In the genomic region with DNA sequence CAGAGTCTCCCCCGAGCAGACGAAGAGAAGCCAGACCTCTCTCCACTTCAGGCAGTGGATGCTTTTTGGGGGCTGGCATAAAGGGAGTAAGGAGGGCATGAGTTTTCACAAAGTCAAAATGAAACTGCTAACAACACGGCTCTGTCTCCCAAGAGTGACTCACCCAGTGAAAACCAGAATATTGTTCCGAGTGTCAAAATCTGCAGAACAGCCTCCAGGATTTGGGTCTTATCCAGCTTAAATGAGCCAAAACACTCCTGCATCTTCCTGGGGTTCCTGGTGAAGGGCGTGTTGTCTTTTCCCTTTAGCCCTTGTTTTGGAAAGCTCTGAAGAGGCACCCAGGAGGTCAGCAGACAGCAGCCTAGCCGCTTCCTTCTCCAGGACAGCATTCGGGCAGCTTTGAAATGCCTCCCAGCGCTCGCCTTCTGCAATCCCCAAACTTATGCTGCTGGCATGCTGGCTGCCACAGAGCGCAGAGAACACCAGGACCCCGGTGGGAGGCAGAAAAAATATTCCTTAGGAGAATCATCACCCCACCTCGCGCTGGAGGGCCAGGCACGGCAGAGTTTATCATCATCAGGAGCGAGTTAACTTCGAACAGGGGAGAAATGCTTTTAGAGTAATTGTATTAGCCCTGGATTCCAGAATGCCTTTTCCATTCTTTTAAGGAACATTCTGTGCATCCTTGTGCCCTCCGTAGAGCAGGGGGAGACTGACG, we compare ENCODE assay signal across 9 cellular contexts.
DNase-seq lines count a peak whose midpoint lies in the region; ATAC-seq and TF ChIP-seq lines count a peak whose summit lies in the region.
"Had no signal": no experiment of that assay in that cellular context is flagged by ENCODE, and none has a peak within 500 bp of the region (broad histone marks: within the 10 kb centered on the region; RNA-seq: fewer than 3 reads in every experiment).

No MANE protein-coding gene starts in this region.

- H3K9me3 ChIP-seq in Caco-2 (no peaks in the 10 kb centered on the region), fibroblast of lung (ENCODE audit: control insufficient read depth, insufficient read depth, low read depth, low read length) (no peaks in the 10 kb centered on the region), prostate gland (no peaks in the 10 kb centered on the region)
- H3K9me3 ChIP-seq in naive thymus-derived CD4-positive, alpha-beta T cell (ENCODE audit: control insufficient read depth in 2 of 3, low read length in 3 of 3), result no peaks in the 10 kb centered on the region

- no peaks in the 10 kb centered on the region for H3K9me3 Mint-ChIP-seq in Caco-2 (ENCODE audit: unreplicated experiment)
- peaks cover 0 to 2% (median 0%) of the 10 kb centered on the region in 11 donors for H3K9me3 Mint-ChIP-seq in naive thymus-derived CD4-positive, alpha-beta T cell
- H3K9me3 Mint-ChIP-seq: activated naive CD4-positive, alpha-beta T cell treated with anti-CD3 and anti-CD28 coated beads, Interleukin-2, amount 50 U/mL, for 24 hours had no signal

- H3K27me3 Mint-ChIP-seq in Caco-2 (ENCODE audit: insufficient read depth, unreplicated experiment), result no peaks in the 10 kb centered on the region
- peaks cover 0 to 3% (median 0%) of the 10 kb centered on the region in 5 donors for H3K27me3 Mint-ChIP-seq in naive thymus-derived CD4-positive, alpha-beta T cell
- H3K27me3 Mint-ChIP-seq: activated naive CD4-positive, alpha-beta T cell treated with anti-CD3 and anti-CD28 coated beads, Interleukin-2, amount 50 U/mL, for 24 hours had no signal

- DNase-seq in Caco-2 (no peak), RPMI7951 (ENCODE audit: low read depth) (peak; percentile 94), fibroblast of lung (ENCODE audit: low read depth in 2 of 2) (peak; percentile 85 to 86), prostate gland (ENCODE audit: low spot score) (peak; percentile 46), inferior parietal cortex (ENCODE audit: extremely low spot score) (no peak), GM19240 (ENCODE audit: insufficient read length, low spot score) (no peak)
- DNase-seq in naive thymus-derived CD4-positive, alpha-beta T cell, result no peak

- H3K27ac ChIP-seq in fibroblast of lung (ENCODE audit: insufficient read depth, low read length) (peak overlapping the region; percentile 23), prostate gland (peak overlapping the region; percentile 76 to 86)
- H3K27ac ChIP-seq in naive thymus-derived CD4-positive, alpha-beta T cell (ENCODE audit: low read depth, low read length), result no peak overlapping the region

- ATAC-seq in HG02588 (IDR thresholded peaks at IDR 0.05; ENCODE audit: unreplicated experiment), result no peak
- no peak for ATAC-seq in naive thymus-derived CD4-positive, alpha-beta T cell

- POLR2A ChIA-PET in Caco-2 (lab: Charles Lee), result no interaction called here
- POLR2A ChIA-PET in naive thymus-derived CD4-positive, alpha-beta T cell (lab: Charles Lee), result no interaction called here

- TF ChIP-seq POLR2A in prostate gland (IDR thresholded peaks at IDR 0.05), result no peak

- no TSS peak for BruUV-seq in Caco-2 (replicated peaks; lab: Mats Ljungman, UMichigan)

- H3K4me3 Mint-ChIP-seq in Caco-2 (ENCODE audit: unreplicated experiment), result no peak overlapping the region
- H3K4me3 Mint-ChIP-seq in naive thymus-derived CD4-positive, alpha-beta T cell, result no peak overlapping the region
- H3K4me3 Mint-ChIP-seq: activated naive CD4-positive, alpha-beta T cell treated with anti-CD3 and anti-CD28 coated beads, Interleukin-2, amount 50 U/mL, for 24 hours had no signal

- peaks cover 24% of the 10 kb centered on the region for H3K36me3 Mint-ChIP-seq in Caco-2 (ENCODE audit: insufficient read depth, unreplicated experiment)
- peaks cover 0 to 6% (median 0%) of the 10 kb centered on the region in 5 donors for H3K36me3 Mint-ChIP-seq in naive thymus-derived CD4-positive, alpha-beta T cell
- H3K36me3 Mint-ChIP-seq: activated naive CD4-positive, alpha-beta T cell treated with anti-CD3 and anti-CD28 coated beads, Interleukin-2, amount 50 U/mL, for 24 hours had no signal

- no peaks in the 10 kb centered on the region for H3K27me3 ChIP-seq in Caco-2 (replicated peaks; ENCODE audit: control insufficient read depth, insufficient read depth, low read length)
- H3K27me3 ChIP-seq in fibroblast of lung (ENCODE audit: control insufficient read depth, insufficient read depth, low read length), result no peaks in the 10 kb centered on the region
- no peaks in the 10 kb centered on the region for H3K27me3 ChIP-seq in prostate gland (replicated peaks; ENCODE audit: insufficient read depth)
- H3K27me3 ChIP-seq in naive thymus-derived CD4-positive, alpha-beta T cell (ENCODE audit: control insufficient read depth in 2 of 2, insufficient read depth in 2 of 2, low read length in 2 of 2), result no peaks in the 10 kb centered on the region

- intact Hi-C loops in Caco-2 (cut with micrococcal nuclease; ENCODE audit: unreplicated experiment), result loop anchor here (5.0 kb wide), 2 partner anchors 37 to 82 kb away; no protein-coding TSS in a partner anchor
- intact Hi-C loops in prostate gland (cut with DNase I), result no loop called here
- intact Hi-C loops in naive thymus-derived CD4-positive, alpha-beta T cell (cut with micrococcal nuclease), result no loop called here

- H2AFZ ChIP-seq in fibroblast of lung (ENCODE audit: low read length), result no peak overlapping the region

- WGBS in prostate gland, result 13% methylated on average over 18 of the region's 18 CpGs

- peaks cover 51% of the 10 kb centered on the region for H3K4me1 Mint-ChIP-seq in Caco-2 (ENCODE audit: low read depth, unreplicated experiment)
- peaks cover 20 to 32% (median 27%) of the 10 kb centered on the region in 7 donors for H3K4me1 Mint-ChIP-seq in naive thymus-derived CD4-positive, alpha-beta T cell

- no peak for TF ChIP-seq CTCF in Caco-2 (IDR thresholded peaks at IDR 0.05; ENCODE audit: insufficient read depth in 1 of 2, low read depth in 1 of 2, low read length in 1 of 2, severe bottlenecking in 1 of 2, unreplicated experiment in 1 of 2)
- no peak for TF ChIP-seq CTCF in fibroblast of lung (conservative IDR thresholded peaks at IDR 0.05 in 1 of 2, IDR thresholded peaks at IDR 0.05 in 1 of 2; ENCODE audit: low read depth in 1 of 2, low read length in 2 of 2)
- peak in 1 of 4 experiments; percentile 3 for TF ChIP-seq CTCF in prostate gland (IDR thresholded peaks at IDR 0.05)

- no peaks in the 10 kb centered on the region for H3K79me2 ChIP-seq in fibroblast of lung (ENCODE audit: control insufficient read depth, insufficient read depth, low read length)

- CTCF ChIA-PET in Caco-2 (lab: Charles Lee), result no interaction called here
- CTCF ChIA-PET in naive thymus-derived CD4-positive, alpha-beta T cell (lab: Charles Lee), result no interaction called here

- no peak overlapping the region for H3K9ac ChIP-seq in fibroblast of lung (ENCODE audit: insufficient read depth, low read length)

- peak overlapping the region; percentile 97 for H3K27ac Mint-ChIP-seq in Caco-2 (ENCODE audit: unreplicated experiment)
- H3K27ac Mint-ChIP-seq in naive thymus-derived CD4-positive, alpha-beta T cell, result peak overlapping the region in 1 of 9 donors; percentile 54
- H3K27ac Mint-ChIP-seq: activated naive CD4-positive, alpha-beta T cell treated with anti-CD3 and anti-CD28 coated beads, Interleukin-2, amount 50 U/mL, for 24 hours had no signal

- peak overlapping the region; percentile 77 for H3K4me2 ChIP-seq in fibroblast of lung (ENCODE audit: extremely low read depth, insufficient read depth, low read length)

- no peaks in the 10 kb centered on the region for H4K20me1 ChIP-seq in fibroblast of lung (ENCODE audit: control insufficient read depth, extremely low read depth, insufficient read depth, low read length)

- H3K36me3 ChIP-seq in Caco-2 (ENCODE audit: control insufficient read depth, insufficient read depth, low read length) (no peaks in the 10 kb centered on the region), fibroblast of lung (ENCODE audit: control insufficient read depth, insufficient read depth, low read length) (no peaks in the 10 kb centered on the region), prostate gland (no peaks in the 10 kb centered on the region)
- no peaks in the 10 kb centered on the region for H3K36me3 ChIP-seq in naive thymus-derived CD4-positive, alpha-beta T cell (ENCODE audit: control insufficient read depth in 2 of 3, insufficient read depth in 3 of 3, low read length in 3 of 3)

- H3K4me3 ChIP-seq in Caco-2 (ENCODE audit: low read depth, low read length), result no peak overlapping the region
- peak overlapping the region in 2 of 4 experiments; percentile 18 to 33 for H3K4me3 ChIP-seq in fibroblast of lung (replicated peaks in 1 of 4; ENCODE audit: control extremely low read depth in 1 of 4, insufficient read depth in 1 of 4, low read depth in 3 of 4, low read length in 4 of 4)
- no peak overlapping the region for H3K4me3 ChIP-seq in prostate gland
- no peak overlapping the region for H3K4me3 ChIP-seq in naive thymus-derived CD4-positive, alpha-beta T cell (ENCODE audit: low read length)

- H3K4me1 ChIP-seq in Caco-2 (peaks cover 57% of the 10 kb centered on the region), fibroblast of lung (ENCODE audit: control insufficient read depth, extremely low read depth, insufficient read depth, low read length) (peaks cover 34% of the 10 kb centered on the region), prostate gland (replicated peaks) (peaks cover 14% of the 10 kb centered on the region)
- H3K4me1 ChIP-seq in naive thymus-derived CD4-positive, alpha-beta T cell (ENCODE audit: control insufficient read depth in 2 of 2, insufficient read depth in 2 of 2, low read length in 2 of 2), result peaks cover 11 to 18% of the 10 kb centered on the region in 2 donors

Comparison
In these comparisons a context has a peak if more than half of its experiments do, and no peak if none do; other contexts are left out.
1. DNase-seq: peak in RPMI7951 (single experiment), fibroblast of lung (2 of 2) and prostate gland (single experiment); none in Caco-2 (0 of 2), inferior parietal cortex (single experiment), naive thymus-derived CD4-positive, alpha-beta T cell (0 of 9) and GM19240 (single experiment).